Comparison of ENCODE assay signal across 3 cellular contexts in genomic region chr5:14028188-14028587, GRCh38.
A peak's percentile ranks its signal among the peaks of the same experiment; 100 is the strongest.
TF ChIP-seq lines count a peak whose summit lies in the region.

No MANE protein-coding gene starts in this region.

TF ChIP-seq in A549, 52 proteins besides CTCF, POLR2A, EP300 and RAD21:
- TF ChIP-seq KDM1A (IDR thresholded peaks at IDR 0.05; ENCODE audit: low read depth) (peak; percentile 14; the same call in 1 of the 2 replicates), MYC (IDR thresholded peaks at IDR 0.05; ENCODE audit: borderline replicate concordance, low read length) (no peak), PHF8 (IDR thresholded peaks at IDR 0.05; ENCODE audit: borderline replicate concordance, low read depth) (no peak)

TF ChIP-seq in HEK293, 187 proteins besides CTCF, POLR2A, EP300 and RAD21:
- TF ChIP-seq ZEB2 (tag by site-specific recombination; IDR thresholded peaks at IDR 0.05): no peak
- no peak for TF ChIP-seq ZBTB8A (tag by site-specific recombination; IDR thresholded peaks at IDR 0.05)
- no peak for TF ChIP-seq ZNF155 (tag by site-specific recombination; IDR thresholded peaks at IDR 0.05)
- no peak for TF ChIP-seq ZSCAN5A (tag by site-specific recombination; IDR thresholded peaks at IDR 0.05)
- TF ChIP-seq ZNF837 (tag by site-specific recombination; IDR thresholded peaks at IDR 0.05): no peak
- TF ChIP-seq ZNF146 (tag by site-specific recombination; IDR thresholded peaks at IDR 0.05): peak; percentile 92; the same call in 1 of the 2 replicates
- TF ChIP-seq ZBTB21 (tag by site-specific recombination; IDR thresholded peaks at IDR 0.05): no peak
- TF ChIP-seq TRIM28 (IDR thresholded peaks at IDR 0.05; ENCODE audit: borderline replicate concordance, low read length): no peak
- no peak for TF ChIP-seq ZNF114 (tag by site-specific recombination; IDR thresholded peaks at IDR 0.05)
- 0 out of 2 replicates have a peak, but pooled peaks have one; percentile 39 for TF ChIP-seq ZNF580 (tag by site-specific recombination; IDR thresholded peaks at IDR 0.05)

TF ChIP-seq in IMR-90, 13 proteins besides CTCF, POLR2A, EP300 and RAD21:
- TF ChIP-seq USF2 (IDR thresholded peaks at IDR 0.05; ENCODE audit: low read depth, low read length): no peak
- TF ChIP-seq NFE2L2 (IDR thresholded peaks at IDR 0.05; ENCODE audit: low read depth, low read length): no peak
- TF ChIP-seq CEBPB (IDR thresholded peaks at IDR 0.05; ENCODE audit: low read depth, low read length): no peak
- no peak for TF ChIP-seq ELK1 (IDR thresholded peaks at IDR 0.05; ENCODE audit: borderline replicate concordance, low read depth, low read length)
- TF ChIP-seq MAFK (IDR thresholded peaks at IDR 0.05; ENCODE audit: low read depth, low read length): no peak
- no peak for TF ChIP-seq RFX5 (IDR thresholded peaks at IDR 0.05; ENCODE audit: low read depth, low read length)
- TF ChIP-seq BHLHE40 (IDR thresholded peaks at IDR 0.05; ENCODE audit: low read depth, low read length): no peak
- no peak for TF ChIP-seq FOS (IDR thresholded peaks at IDR 0.05; ENCODE audit: low read depth, low read length)
- TF ChIP-seq MAZ (IDR thresholded peaks at IDR 0.05; ENCODE audit: borderline replicate concordance, low read depth, low read length): no peak
- TF ChIP-seq SMC3 (IDR thresholded peaks at IDR 0.05; ENCODE audit: low read depth, low read length): no peak
- no peak for TF ChIP-seq RCOR1 (IDR thresholded peaks at IDR 0.05; ENCODE audit: insufficient replicate concordance, low read length)
- TF ChIP-seq MXI1 (IDR thresholded peaks at IDR 0.05; ENCODE audit: borderline replicate concordance, low read depth, low read length): no peak
- no peak for TF ChIP-seq CHD1 (IDR thresholded peaks at IDR 0.05; ENCODE audit: low read depth, low read length)
TF ChIP-seq in IMR-90: peak in this region for 0.
